Comparison of ENCODE assay signal across 9 cellular contexts in the genomic region with DNA sequence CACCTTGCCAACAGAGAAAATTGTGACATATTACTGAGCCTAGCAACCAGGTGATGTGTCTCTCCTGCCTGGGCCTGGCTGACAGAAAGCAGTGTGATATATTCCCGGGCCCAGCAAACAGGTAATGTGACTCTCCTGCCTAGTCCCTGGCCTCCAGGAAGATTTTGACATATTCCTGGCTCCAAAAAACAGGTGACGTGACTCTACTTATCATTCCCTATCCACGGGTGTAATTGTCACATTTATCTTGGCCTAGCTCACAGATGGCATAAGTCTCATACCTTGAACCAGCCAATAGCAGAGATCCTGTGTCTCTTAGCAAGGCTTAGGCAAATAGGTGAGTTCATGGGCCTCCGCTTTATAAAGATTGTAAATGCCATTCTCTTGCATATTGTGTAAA. TPM values are rescaled to one million over a fixed set of nuclear protein-coding genes. Genes with fewer than 3 reads are reported as not detected.
"Had no signal": no experiment of that assay in that cellular context is flagged by ENCODE, and none has a peak within 500 bp of the region (broad histone marks: within the 10 kb centered on the region; RNA-seq: fewer than 3 reads in every experiment).

No MANE protein-coding gene starts in this region.

- ATAC-seq: GM23338, HCT116 had no signal

- H3K9me3 ChIP-seq: HAP-1 had no signal

- H3K4me1 Mint-ChIP-seq: GM23338, H9 had no signal

- H3K4me3 ChIP-seq: GM23248, GM23338, HAP-1 had no signal

- H3K4me3 Mint-ChIP-seq: GM23338, H9, HFFc6 had no signal

- H3K27ac Mint-ChIP-seq: GM23338, H9, HFFc6 had no signal

- DNase-seq: GM23248, GOT3, H7, H9, HCEC 1CT, HFFc6 had no signal

- H3K36me3 ChIP-seq: HAP-1 had no signal

- H3K4me1 ChIP-seq: HAP-1 had no signal

- H3K27ac ChIP-seq: GM23248 had no signal

RNA-seq across cellular contexts. Expression of a gene that starts 49.6 kb away (rescaled TPM):
- total RNA-seq: H7 had no signal

RNA-seq across cellular contexts. Expression of a gene that starts 53.5 kb away (rescaled TPM):
- total RNA-seq: H7 had no signal
